In genomic region chr12:109775172-109775881, GRCh38 we compare ENCODE assay signal across 8 cellular contexts. TPM values are rescaled to one million over a fixed set of nuclear protein-coding genes. Genes with fewer than 3 reads are reported as not detected.
DNase-seq lines count a peak whose midpoint lies in the region; ATAC-seq and TF ChIP-seq lines count a peak whose summit lies in the region.

No MANE protein-coding gene starts in this region.

- no peaks in the 10 kb centered on the region for H3K9me3 Mint-ChIP-seq in Calu3 (ENCODE audit: low read depth, unreplicated experiment)
- peaks cover 0 to 3% of the 10 kb centered on the region in 2 donors for H3K9me3 Mint-ChIP-seq in activated T-cell treated with anti-CD3 and anti-CD28 coated beads, Interleukin-2, amount 50 U/mL, for 72 hours

- peak; percentile 79 to 83 for ATAC-seq in activated T-cell treated with anti-CD3 and anti-CD28 coated beads, Interleukin-2, amount 50 U/mL, for 72 hours (replicated peaks in 1 of 2)
- ATAC-seq in HG03521 (IDR thresholded peaks at IDR 0.05; ENCODE audit: unreplicated experiment), result no peak

- H3K4me3 Mint-ChIP-seq in Calu3 (ENCODE audit: low read depth, unreplicated experiment), result no peak overlapping the region
- H3K4me3 Mint-ChIP-seq in activated T-cell treated with anti-CD3 and anti-CD28 coated beads, Interleukin-2, amount 50 U/mL, for 72 hours, result no peak overlapping the region

- H3K36me3 Mint-ChIP-seq in Calu3 (ENCODE audit: insufficient read depth, unreplicated experiment), result peaks cover 17% of the 10 kb centered on the region
- H3K36me3 Mint-ChIP-seq in activated T-cell treated with anti-CD3 and anti-CD28 coated beads, Interleukin-2, amount 50 U/mL, for 72 hours (ENCODE audit: insufficient read depth in 2 of 2), result peaks cover 0 to 1% of the 10 kb centered on the region in 2 donors

- no peak overlapping the region for H3K27ac Mint-ChIP-seq in Calu3 (ENCODE audit: unreplicated experiment)
- H3K27ac Mint-ChIP-seq in activated T-cell treated with anti-CD3 and anti-CD28 coated beads, Interleukin-2, amount 50 U/mL, for 72 hours, result no peak overlapping the region

- CTCF ChIA-PET in Calu3 (lab: Charles Lee), result interaction anchor here (0.6 to 2.6 kb wide), 11 partner anchors 10 to 507 kb away, joined by 3 to 56 read pairs (median 5); partner anchors contain the start of gene MVK

- intact Hi-C loops in Calu3 (cut with micrococcal nuclease; ENCODE audit: unreplicated experiment), result loop anchor here (1.0 to 5.0 kb wide), 4 partner anchors 163 to 347 kb away; no protein-coding TSS in a partner anchor

- peaks cover 17% of the 10 kb centered on the region for H3K4me1 Mint-ChIP-seq in Calu3 (ENCODE audit: low read depth, unreplicated experiment)
- H3K4me1 Mint-ChIP-seq in activated T-cell treated with anti-CD3 and anti-CD28 coated beads, Interleukin-2, amount 50 U/mL, for 72 hours (ENCODE audit: low read depth), result peaks cover 11% of the 10 kb centered on the region

- TF ChIP-seq CTCF in Calu3 (IDR thresholded peaks at IDR 0.05; ENCODE audit: unreplicated experiment), result peak; percentile 95

- H3K27me3 Mint-ChIP-seq in Calu3 (ENCODE audit: unreplicated experiment), result no peaks in the 10 kb centered on the region
- H3K27me3 Mint-ChIP-seq in activated T-cell treated with anti-CD3 and anti-CD28 coated beads, Interleukin-2, amount 50 U/mL, for 72 hours (ENCODE audit: low read depth), result no peaks in the 10 kb centered on the region

- BruUV-seq in Calu3 (replicated peaks; lab: Mats Ljungman, UMichigan), result no TSS peak

- DNase-seq in Calu3 (peak; percentile 90), HPDE6-E6E7 (ENCODE audit: extremely low spot score) (peak; percentile 73), fibroblast of the conjunctiva (ENCODE audit: low read depth) (peak; percentile 40), non-pigmented ciliary epithelial cell (ENCODE audit: low read depth) (peak; percentile 10), stromal cell of bone marrow (ENCODE audit: low read depth) (peak; percentile 47)
- DNase-seq in activated T-cell treated with anti-CD3 and anti-CD28 coated beads, Interleukin-2, amount 50 U/mL, for 72 hours, result peak; percentile 77 to 78

TF ChIP-seq in PFSK-1, 5 proteins besides CTCF, POLR2A, EP300 and RAD21:
- TF ChIP-seq POLR2AphosphoS5 (IDR thresholded peaks at IDR 0.05; ENCODE audit: low read depth, low read length) (peak; percentile 23; the same call in 1 of the 2 replicates), REST (IDR thresholded peaks at IDR 0.05; ENCODE audit: insufficient read depth in 1 of 2, low read depth in 2 of 2, low read length in 2 of 2) (no peak)

RNA-seq across cellular contexts. Expression of gene TRPV4, which starts 57.9 kb away (rescaled TPM):
- 13.0 and 25.3 TPM in 2 replicates for total RNA-seq in Calu3 (2022)
- not detected for polyA plus RNA-seq in PFSK-1 (2012; ENCODE audit: insufficient read length, low read depth)
- not detected for total RNA-seq in activated T-cell treated with anti-CD3 and anti-CD28 coated beads, Interleukin-2, amount 50 U/mL, for 72 hours

Comparison
In these comparisons a context has a peak if more than half of its experiments do, and no peak if none do; other contexts are left out.
1. DNase-seq: peak in every context shown above with its lines; median percentile 90 in Calu3; 78 in activated T-cell treated with anti-CD3 and anti-CD28 coated beads, Interleukin-2, amount 50 U/mL, for 72 hours; 73 in HPDE6-E6E7; 47 in stromal cell of bone marrow; 40 in fibroblast of the conjunctiva; 10 in non-pigmented ciliary epithelial cell.
2. RNA of gene TRPV4, which starts 57.9 kb away (total RNA-seq): 13.0 to 25.3 TPM in Calu3; not detected in activated T-cell treated with anti-CD3 and anti-CD28 coated beads, Interleukin-2, amount 50 U/mL, for 72 hours; every median in the first group is over 10 times any median in the second.